ENCODE assay signal across 25 cellular contexts in genomic region chr2:160634436-160634835, GRCh38.
"Had no signal": no experiment of that assay in that cellular context is flagged by ENCODE, and none has a peak within 500 bp of the region (broad histone marks: within the 10 kb centered on the region; RNA-seq: fewer than 3 reads in every experiment).

No MANE protein-coding gene starts in this region.

- H3K4me3 Mint-ChIP-seq: naive thymus-derived CD8-positive, alpha-beta T cell; nephron progenitor cell; stimulated activated memory B cell treated with anti-CD40 and anti-IgM and Interleukin-4, amounts not matched to agents 10 μg/mL and 1 μg/mL and 100 μg/mL, for 72 hours; stimulated activated naive CD8-positive, alpha-beta T cell treated with anti-CD3 and anti-CD28 coated beads, Interleukin-15, amount 100 ng/mL, for 72 hours had no signal

- H3K4me3 ChIP-seq: heart right ventricle, hepatocyte, left ventricle myocardium inferior, lung, neural progenitor cell, ovary, right atrium auricular region, sigmoid colon, tibial nerve, upper lobe of left lung had no signal

- H3K4me1 Mint-ChIP-seq: stimulated activated memory B cell treated with anti-CD40 and anti-IgM and Interleukin-4, amounts not matched to agents 10 μg/mL and 1 μg/mL and 100 μg/mL, for 72 hours; stimulated activated naive CD8-positive, alpha-beta T cell treated with anti-CD3 and anti-CD28 coated beads, Interleukin-15, amount 100 ng/mL, for 72 hours had no signal

- H3K4me2 ChIP-seq: hepatocyte, neural progenitor cell had no signal

- DNase-seq: heart right ventricle; islet precursor cell; left ventricle myocardium inferior; naive thymus-derived CD8-positive, alpha-beta T cell; nephron progenitor cell; occipital lobe; ovary; sigmoid colon; small intestine; stimulated activated CD4-positive, alpha-beta T cell treated with anti-CD3 and anti-CD28 coated beads, Interleukin-1b, Interleukin-23, amount 100 ng/mL, for 48 hours; stimulated activated CD4-positive, alpha-beta T cell treated with anti-CD3 and anti-CD28 coated beads, Interleukin-2, amount 100 ng/mL, for 48 hours; stimulated activated CD4-positive, alpha-beta T cell treated with anti-CD3 and anti-CD28 coated beads, Interleukin-4, amount 100 ng/mL, for 4 hours; stimulated activated CD8-positive, alpha-beta memory T cell treated with anti-CD3 and anti-CD28 coated beads, Interleukin-4, amount 100 ng/mL, for 48 hours; stimulated activated naive CD4-positive, alpha-beta T cell treated with Interleukin-2 at 50 U/mL for 16 hours; stimulated activated naive CD8-positive, alpha-beta T cell treated with anti-CD3 and anti-CD28 coated beads, Interleukin-15, amount 100 ng/mL, for 72 hours; substantia nigra; upper lobe of left lung had no signal

- H3K9ac ChIP-seq: neural progenitor cell had no signal

- H2AFZ ChIP-seq: hepatocyte, neural progenitor cell had no signal

- H3K9me3 ChIP-seq: neutrophil, ovary had no signal

- H3K27ac Mint-ChIP-seq: naive thymus-derived CD8-positive, alpha-beta T cell; nephron progenitor cell; neural progenitor cell; progenitor cell of endocrine pancreas; stimulated activated memory B cell treated with anti-CD40 and anti-IgM and Interleukin-4, amounts not matched to agents 10 μg/mL and 1 μg/mL and 100 μg/mL, for 72 hours; stimulated activated naive CD8-positive, alpha-beta T cell treated with anti-CD3 and anti-CD28 coated beads, Interleukin-15, amount 100 ng/mL, for 72 hours had no signal

- H3K27ac ChIP-seq: heart right ventricle, hepatocyte, neural progenitor cell, neutrophil, ovary, tibial nerve had no signal

- H3K36me3 ChIP-seq: heart right ventricle, left ventricle myocardium inferior, neutrophil, ovary, right atrium auricular region, sigmoid colon, tibial nerve, upper lobe of left lung had no signal

- H3K79me2 ChIP-seq: hepatocyte had no signal

- H3K36me3 Mint-ChIP-seq: neural progenitor cell; stimulated activated memory B cell treated with anti-CD40 and anti-IgM and Interleukin-4, amounts not matched to agents 10 μg/mL and 1 μg/mL and 100 μg/mL, for 72 hours had no signal

- ATAC-seq: heart right ventricle; naive thymus-derived CD8-positive, alpha-beta T cell; stimulated activated memory B cell treated with anti-CD40 and anti-IgM and Interleukin-4, amounts not matched to agents 10 μg/mL and 1 μg/mL and 100 μg/mL, for 72 hours; stimulated activated naive CD8-positive, alpha-beta T cell treated with anti-CD3 and anti-CD28 coated beads, Interleukin-15, amount 100 ng/mL, for 72 hours had no signal

- H3K27me3 ChIP-seq: heart right ventricle, hepatocyte, neural progenitor cell, neutrophil, ovary, right atrium auricular region, sigmoid colon, tibial nerve, upper lobe of left lung had no signal

- H3K27me3 Mint-ChIP-seq: progenitor cell of endocrine pancreas; stimulated activated naive CD8-positive, alpha-beta T cell treated with anti-CD3 and anti-CD28 coated beads, Interleukin-15, amount 100 ng/mL, for 72 hours had no signal
